ENCODE assay signal across 19 cellular contexts in genomic region chr2:95056044-95056443, GRCh38. TPM values are rescaled to one million over a fixed set of nuclear protein-coding genes. Genes with fewer than 3 reads are reported as not detected.
DNase-seq lines count a peak whose midpoint lies in the region; ATAC-seq and TF ChIP-seq lines count a peak whose summit lies in the region.
"Had no signal": no experiment of that assay in that cellular context is flagged by ENCODE, and none has a peak within 500 bp of the region (broad histone marks: within the 10 kb centered on the region; RNA-seq: fewer than 3 reads in every experiment).

No MANE protein-coding gene starts in this region.

- no peaks in the 10 kb centered on the region for H3K36me3 Mint-ChIP-seq in chondrocyte (ENCODE audit: low read depth)

- no peak overlapping the region for H3K9ac ChIP-seq in PC-3 (ENCODE audit: low read length)

- CTCF ChIA-PET in PC-3 (lab: Charles Lee): interaction anchor here (1.1 kb wide), 1 partner anchor 12 kb away, joined by 3 read pairs; no protein-coding TSS in a partner anchor

- 75 to 85% (median 78%) methylated on average over 6 to 8 of the region's 8 CpGs for WGBS in spleen, 5 donors

- H3K27me3 ChIP-seq in left ventricle myocardium inferior (ENCODE audit: low read depth) (peaks cover 80% of the 10 kb centered on the region), PC-3 (ENCODE audit: low read length) (no peaks in the 10 kb centered on the region), spleen (replicated peaks in 1 of 7) (peaks cover 0 to 43% (median 0%) of the 10 kb centered on the region in 7 donors)
- H3K27me3 ChIP-seq: upper lobe of left lung had no signal

- H3K9me3 ChIP-seq in left ventricle myocardium inferior (replicated peaks) (no peaks in the 10 kb centered on the region), PC-3 (ENCODE audit: low read length) (no peaks in the 10 kb centered on the region), spleen (no peaks in the 10 kb centered on the region)
- H3K9me3 ChIP-seq: psoas muscle, upper lobe of left lung had no signal

- H2AFZ ChIP-seq in PC-3 (ENCODE audit: low read length): no peak overlapping the region

- H3K27ac Mint-ChIP-seq in chondrocyte (ENCODE audit: unreplicated experiment): no peak overlapping the region
- H3K27ac Mint-ChIP-seq: stimulated activated naive CD8-positive, alpha-beta T cell treated with anti-CD3 and anti-CD28 coated beads, Interleukin-15, Interleukin-2, amounts not matched to agents 100 ng/mL and 50 ng/mL, for 24 hours had no signal

- peak; percentile 4 for DNase-seq in left cardiac atrium
- DNase-seq in left ventricle myocardium inferior: no peak
- DNase-seq in PC-3: no peak
- peak; percentile 58 for DNase-seq in chondrocyte (ENCODE audit: low spot score)
- peak; percentile 54 for DNase-seq in spleen
- no peak for DNase-seq in stimulated activated CD4-positive, alpha-beta T cell treated with anti-CD3 and anti-CD28 coated beads, Interleukin-4, amount 100 ng/mL, for 4 hours
- DNase-seq: activated naive CD4-positive, alpha-beta T cell; KBM-7; NCI-H1930; NCI-H446 treated with DMSO at 0.1 percent for 48 hours; T1000 had no signal

- POLR2A ChIA-PET in PC-3 (lab: Charles Lee; ENCODE audit: unreplicated experiment): no interaction called here

- no peak for TF ChIP-seq POLR2A in spleen (IDR thresholded peaks at IDR 0.05)

- H3F3A ChIP-seq in PC-3 (ENCODE audit: low read length, unreplicated experiment): no peaks in the 10 kb centered on the region

- H3K27me3 Mint-ChIP-seq in chondrocyte (ENCODE audit: low read depth): peaks cover 44% of the 10 kb centered on the region
- H3K27me3 Mint-ChIP-seq: stimulated activated naive CD8-positive, alpha-beta T cell treated with anti-CD3 and anti-CD28 coated beads, Interleukin-15, Interleukin-2, amounts not matched to agents 100 ng/mL and 50 ng/mL, for 24 hours had no signal

- no peak for TF ChIP-seq CTCF in left ventricle myocardium inferior (IDR thresholded peaks at IDR 0.05; ENCODE audit: borderline replicate concordance)
- TF ChIP-seq CTCF in PC-3 (conservative IDR thresholded peaks at IDR 0.05; ENCODE audit: low read depth, low read length): no peak
- no peak for TF ChIP-seq CTCF in chondrocyte (IDR thresholded peaks at IDR 0.05)
- no peak for TF ChIP-seq CTCF in spleen (IDR thresholded peaks at IDR 0.05 in 8 of 11, conservative IDR thresholded peaks at IDR 0.05 in 3 of 11)

- no TSS peak for BruUV-seq in PC-3 (replicated peaks; lab: Mats Ljungman, UMichigan)

- H3K4me3 Mint-ChIP-seq in chondrocyte (ENCODE audit: unreplicated experiment): no peak overlapping the region
- H3K4me3 Mint-ChIP-seq: stimulated activated naive CD8-positive, alpha-beta T cell treated with anti-CD3 and anti-CD28 coated beads, Interleukin-15, Interleukin-2, amounts not matched to agents 100 ng/mL and 50 ng/mL, for 24 hours had no signal

- H3K4me3 ChIP-seq in left ventricle myocardium inferior: no peak overlapping the region
- no peak overlapping the region for H3K4me3 ChIP-seq in PC-3 (ENCODE audit: low read length)
- no peak overlapping the region for H3K4me3 ChIP-seq in spleen
- H3K4me3 ChIP-seq: psoas muscle, skin epidermis, upper lobe of left lung had no signal

- H3K4me1 ChIP-seq in left ventricle myocardium inferior (no peaks in the 10 kb centered on the region), PC-3 (ENCODE audit: insufficient read depth, low read length) (peaks cover 71% of the 10 kb centered on the region), spleen (no peaks in the 10 kb centered on the region)
- H3K4me1 ChIP-seq: psoas muscle, upper lobe of left lung had no signal

- ATAC-seq in left cardiac atrium: no peak
- no peak for ATAC-seq in PC-3
- ATAC-seq in GM21390 (IDR thresholded peaks at IDR 0.05; ENCODE audit: unreplicated experiment): no peak
- ATAC-seq in GM19035 (IDR thresholded peaks at IDR 0.05; ENCODE audit: unreplicated experiment): no peak

- peak overlapping the region; percentile 56 for H3K4me2 ChIP-seq in PC-3 (ENCODE audit: low read length)

- intact Hi-C loops in left cardiac atrium (cut with DNase I): no loop called here
- intact Hi-C loops in left ventricle myocardium inferior (cut with micrococcal nuclease): no loop called here
- intact Hi-C loops in PC-3 (cut with micrococcal nuclease): no loop called here
- intact Hi-C loops in spleen (cut with DNase I; ENCODE audit: low total_unique reads): no loop called here

- H3K36me3 ChIP-seq in left ventricle myocardium inferior: no peaks in the 10 kb centered on the region
- H3K36me3 ChIP-seq in PC-3 (ENCODE audit: low read depth, low read length): no peaks in the 10 kb centered on the region
- no peaks in the 10 kb centered on the region for H3K36me3 ChIP-seq in spleen
- H3K36me3 ChIP-seq: upper lobe of left lung had no signal

- peaks cover 8% of the 10 kb centered on the region for H3K4me1 Mint-ChIP-seq in chondrocyte (ENCODE audit: low read depth)

- no peaks in the 10 kb centered on the region for H3K79me2 ChIP-seq in PC-3 (ENCODE audit: low read length)

- no peak overlapping the region for H3K27ac ChIP-seq in left ventricle myocardium inferior (replicated peaks)
- H3K27ac ChIP-seq in PC-3 (ENCODE audit: low read length): peak overlapping the region; percentile 72
- H3K27ac ChIP-seq in spleen: no peak overlapping the region
- H3K27ac ChIP-seq: psoas muscle, skin epidermis, upper lobe of left lung had no signal

- no peaks in the 10 kb centered on the region for H3K9me2 ChIP-seq in PC-3 (replicated peaks; ENCODE audit: low read length)

- no peaks in the 10 kb centered on the region for H4K20me1 ChIP-seq in PC-3 (ENCODE audit: low read length)

- no peaks in the 10 kb centered on the region for H3K9me3 Mint-ChIP-seq in chondrocyte (ENCODE audit: low read depth)
- H3K9me3 Mint-ChIP-seq: neural crest cell; stimulated activated naive CD8-positive, alpha-beta T cell treated with anti-CD3 and anti-CD28 coated beads, Interleukin-15, Interleukin-2, amounts not matched to agents 100 ng/mL and 50 ng/mL, for 24 hours had no signal

RNA-seq across cellular contexts. Expression of gene MAL, which starts 30.5 kb away (rescaled TPM):
- total RNA-seq in left cardiac atrium (1 to 10 TPM; 5.8 to 7.8 TPM), left ventricle myocardium inferior (4.4 TPM), PC-3 (2014; rRNA removed) (0.63 and 1.6 TPM in 2 replicates), chondrocyte (not detected in 3 replicates), spleen (10 to 100 TPM in 3 of 7 donors, 1 to 10 TPM in 4; 4.7 to 18.8 (median 8.1) TPM)
- 10 to 100 TPM in 1 of 3 donors, 1 to 10 TPM in 2; 8.4 to 12.7 (median 9.0) TPM for polyA plus RNA-seq in spleen
- total RNA-seq: SK-MEL-5 had no signal

Comparison
In these comparisons a context has a peak if more than half of its experiments do, and no peak if none do; other contexts are left out.
1. DNase-seq: peak in left cardiac atrium (single experiment), chondrocyte (single experiment) and spleen (single experiment); none in left ventricle myocardium inferior (single experiment), PC-3 (single experiment) and stimulated activated CD4-positive, alpha-beta T cell treated with anti-CD3 and anti-CD28 coated beads, Interleukin-4, amount 100 ng/mL, for 4 hours (0 of 2).